ENCODE assay signal across 8 cellular contexts in genomic region chr6:139134817-139135577, GRCh38. TPM values are rescaled to one million over a fixed set of nuclear protein-coding genes. Genes with fewer than 3 reads are reported as not detected.
DNase-seq lines count a peak whose midpoint lies in the region; ATAC-seq and TF ChIP-seq lines count a peak whose summit lies in the region.

Gene HECA (plus strand): TSS chr6:139135080. CDS start chr6:139135397, 317 bp downstream.

- H3K4me3 ChIP-seq in MM.1S (ENCODE audit: low read length): peak within 1 kb of the TSS; percentile 86
- H3K4me3 ChIP-seq in fibroblast of villous mesenchyme (ENCODE audit: low read depth, low read length): peak within 1 kb of the TSS; percentile 76
- peak within 1 kb of the TSS; percentile 72 for H3K4me3 ChIP-seq in neural cell (ENCODE audit: low read length)

- H3K4me1 ChIP-seq in MM.1S (ENCODE audit: low read length): peaks cover 27% of the 10 kb centered on the region

- TF ChIP-seq CTCF in MM.1S (IDR thresholded peaks at IDR 0.05; ENCODE audit: low read length) (no peak), fibroblast of villous mesenchyme (IDR thresholded peaks at IDR 0.05; ENCODE audit: insufficient read depth, low read depth, low read length) (no peak), neural cell (IDR thresholded peaks at IDR 0.05; ENCODE audit: poor library complexity, severe bottlenecking) (no peak)

- H3K4me3 Mint-ChIP-seq in stimulated activated naive CD8-positive, alpha-beta T cell treated with anti-CD3 and anti-CD28 coated beads, Interleukin-15, amount 100 ng/mL, for 72 hours: peak within 1 kb of the TSS; percentile 85 to 99

- ATAC-seq in stimulated activated naive CD8-positive, alpha-beta T cell treated with anti-CD3 and anti-CD28 coated beads, Interleukin-15, amount 100 ng/mL, for 72 hours: peak; percentile 85

- DNase-seq in ELR (ENCODE audit: low read depth) (peak; percentile 95), HCEC 1CT (peak; percentile 92), MM.1S (peak; percentile 91), SIG-M5 treated with dmso at 0.1 percent for 504 hours (lab: John Stamatoyannopoulos, UW; ENCODE audit: unreplicated experiment) (peak; percentile 70), activated gamma-delta T cell treated with Interleukin-2 at 50 U/mL for 16 hours (peak; percentile 98), fibroblast of villous mesenchyme (ENCODE audit: low read depth) (peak; percentile 96)
- peak; percentile 98 for DNase-seq in stimulated activated naive CD8-positive, alpha-beta T cell treated with anti-CD3 and anti-CD28 coated beads, Interleukin-15, amount 100 ng/mL, for 72 hours

- peak within 1 kb of the TSS; percentile 85 for H3K9ac ChIP-seq in MM.1S (ENCODE audit: low read length)
- peak within 1 kb of the TSS; percentile 85 for H3K9ac ChIP-seq in neural cell (ENCODE audit: low read length)

- no peaks in the 10 kb centered on the region for H3K27me3 ChIP-seq in MM.1S (replicated peaks; ENCODE audit: insufficient read depth, low read length)
- no peaks in the 10 kb centered on the region for H3K27me3 ChIP-seq in neural cell (ENCODE audit: insufficient read depth, low read depth, low read length)

- H3K36me3 ChIP-seq in MM.1S (replicated peaks; ENCODE audit: insufficient read depth, low read length) (no peaks in the 10 kb centered on the region), neural cell (ENCODE audit: insufficient read depth, low read length) (no peaks in the 10 kb centered on the region)

- H3K4me1 Mint-ChIP-seq in stimulated activated naive CD8-positive, alpha-beta T cell treated with anti-CD3 and anti-CD28 coated beads, Interleukin-15, amount 100 ng/mL, for 72 hours: peaks cover 76% of the 10 kb centered on the region

- H4K20me1 ChIP-seq in MM.1S (ENCODE audit: insufficient read depth, low read length) (no peaks in the 10 kb centered on the region), neural cell (ENCODE audit: insufficient read depth) (no peaks in the 10 kb centered on the region)

- peaks cover 0 to 4% of the 10 kb centered on the region in 2 donors for H3K9me3 Mint-ChIP-seq in stimulated activated naive CD8-positive, alpha-beta T cell treated with anti-CD3 and anti-CD28 coated beads, Interleukin-15, amount 100 ng/mL, for 72 hours

- peak within 1 kb of the TSS; percentile 63 for H2AFZ ChIP-seq in MM.1S (ENCODE audit: low read length)
- peak within 1 kb of the TSS; percentile 62 for H2AFZ ChIP-seq in neural cell (ENCODE audit: low read depth, low read length)

- TF ChIP-seq EP300 in neural cell (conservative IDR thresholded peaks at IDR 0.05; ENCODE audit: poor library complexity, severe bottlenecking): peak; percentile 61

- H3K9me2 ChIP-seq in MM.1S (replicated peaks; ENCODE audit: insufficient read depth, low read length) (no peaks in the 10 kb centered on the region), neural cell (ENCODE audit: insufficient read depth, low read length) (no peaks in the 10 kb centered on the region)

- H3K27ac ChIP-seq in MM.1S (ENCODE audit: low read length): peak within 1 kb of the TSS; percentile 95
- H3K27ac ChIP-seq in neural cell (ENCODE audit: low read length): peak within 1 kb of the TSS; percentile 53

- no peaks in the 10 kb centered on the region for H3K27me3 Mint-ChIP-seq in stimulated activated naive CD8-positive, alpha-beta T cell treated with anti-CD3 and anti-CD28 coated beads, Interleukin-15, amount 100 ng/mL, for 72 hours

- H3K9me3 ChIP-seq in MM.1S (replicated peaks; ENCODE audit: insufficient read depth, low read length): no peaks in the 10 kb centered on the region
- H3K9me3 ChIP-seq in neural cell (ENCODE audit: low read length): no peaks in the 10 kb centered on the region

- H3K27ac Mint-ChIP-seq in stimulated activated naive CD8-positive, alpha-beta T cell treated with anti-CD3 and anti-CD28 coated beads, Interleukin-15, amount 100 ng/mL, for 72 hours: peak within 1 kb of the TSS; percentile 98

- TF ChIP-seq RAD21 in neural cell (conservative IDR thresholded peaks at IDR 0.05): no peak

- peak within 1 kb of the TSS; percentile 94 for H3K4me2 ChIP-seq in MM.1S (ENCODE audit: low read depth, low read length)
- H3K4me2 ChIP-seq in neural cell (ENCODE audit: low read length): peak within 1 kb of the TSS; percentile 85

- peaks cover 34% of the 10 kb centered on the region for H3F3A ChIP-seq in MM.1S (ENCODE audit: insufficient read depth, low read length)
- H3F3A ChIP-seq in neural cell (ENCODE audit: insufficient read depth, low read length, poor library complexity, severe bottlenecking): no peaks in the 10 kb centered on the region

- peaks cover 42% of the 10 kb centered on the region for H3K79me2 ChIP-seq in MM.1S (ENCODE audit: low read length)
- H3K79me2 ChIP-seq in neural cell (replicated peaks; ENCODE audit: insufficient read depth, low read length): peaks cover 25% of the 10 kb centered on the region

TF ChIP-seq in neural cell, 6 proteins besides CTCF, POLR2A, EP300 and RAD21:
- TF ChIP-seq MXI1 (conservative IDR thresholded peaks at IDR 0.05; ENCODE audit: poor library complexity, severe bottlenecking): peak; percentile 70
- TF ChIP-seq POLR2AphosphoS5 (IDR thresholded peaks at IDR 0.05): peak; percentile 88
- peak; percentile 28 for TF ChIP-seq SMC3 (conservative IDR thresholded peaks at IDR 0.05; ENCODE audit: poor library complexity)
- TF ChIP-seq TAF1 (IDR thresholded peaks at IDR 0.05; ENCODE audit: low read depth): no peak
- no peak for TF ChIP-seq EZH2 (IDR thresholded peaks at IDR 0.05; ENCODE audit: borderline replicate concordance, insufficient read depth, low read length, poor library complexity, severe bottlenecking)
- TF ChIP-seq REST (IDR thresholded peaks at IDR 0.05; ENCODE audit: borderline replicate concordance): peak; percentile 48

RNA-seq across cellular contexts. Expression of gene HECA, which starts in this region (rescaled TPM):
- 16.8 and 22.9 TPM in 2 replicates for total RNA-seq in fibroblast of villous mesenchyme
- polyA plus RNA-seq in neural cell: 19.7 and 20.2 TPM in 2 replicates
- polyA minus RNA-seq in neural cell: 27.8 and 31.3 TPM in 2 replicates

Comparison
In these comparisons a context has a peak if more than half of its experiments do, and no peak if none do; other contexts are left out.
1. Peak in every context shown above with its lines: DNase-seq, ATAC-seq, H3K4me3 ChIP-seq and H3K27ac ChIP-seq.